Comparison of ENCODE assay signal across 20 cellular contexts in the genomic region with DNA sequence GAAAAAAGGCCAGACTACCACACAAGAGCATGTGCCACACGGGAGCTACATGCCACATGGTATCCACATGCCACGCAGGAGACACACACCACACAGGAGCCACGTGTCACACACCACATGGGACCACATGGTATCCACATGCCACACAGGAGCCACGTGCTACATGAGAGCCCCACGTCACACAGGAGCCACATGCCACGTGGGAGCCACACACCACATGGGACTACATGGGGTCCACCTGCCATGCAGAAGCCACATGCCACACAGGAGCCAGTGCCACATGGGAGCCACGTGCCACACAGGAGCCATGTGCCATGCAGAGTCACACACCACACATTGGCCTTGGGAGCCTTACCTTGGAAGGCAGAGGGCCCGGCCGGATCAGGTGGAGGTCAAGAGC.
"Had no signal": no experiment of that assay in that cellular context is flagged by ENCODE, and none has a peak within 500 bp of the region (broad histone marks: within the 10 kb centered on the region; RNA-seq: fewer than 3 reads in every experiment).

No MANE protein-coding gene starts in this region.

- H3K4me3 ChIP-seq: dorsolateral prefrontal cortex, hepatocyte, prostate gland, right atrium auricular region, skin epidermis, thoracic aorta had no signal

- H3K27ac ChIP-seq: dorsolateral prefrontal cortex, epithelial cell of prostate, hepatocyte, prostate gland, right atrium auricular region, skin epidermis, thoracic aorta had no signal

- H3K4me1 ChIP-seq: prostate gland, right atrium auricular region had no signal

- H3K27ac Mint-ChIP-seq: activated CD4-positive, alpha-beta memory T cell treated with anti-CD3 and anti-CD28 coated beads for 36 hours; activated CD4-positive, alpha-beta T cell treated with anti-CD3 and anti-CD28 coated beads for 36 hours; activated naive CD4-positive, alpha-beta T cell treated with anti-CD3 and anti-CD28 coated beads, Interleukin-2, amount 50 U/mL, for 24 hours; nephron progenitor cell; stimulated activated naive CD8-positive, alpha-beta T cell treated with anti-CD3 and anti-CD28 coated beads, Interleukin-15, amount 100 ng/mL, for 72 hours; T-cell had no signal

- H3K9me3 Mint-ChIP-seq: activated CD4-positive, alpha-beta memory T cell treated with anti-CD3 and anti-CD28 coated beads for 36 hours; activated naive CD4-positive, alpha-beta T cell treated with anti-CD3 and anti-CD28 coated beads, Interleukin-2, amount 50 U/mL, for 24 hours had no signal

- H2AFZ ChIP-seq: hepatocyte had no signal

- H3K9ac ChIP-seq: SK-N-SH had no signal

- H3K36me3 Mint-ChIP-seq: activated CD4-positive, alpha-beta memory T cell treated with anti-CD3 and anti-CD28 coated beads for 36 hours; activated naive CD4-positive, alpha-beta T cell treated with anti-CD3 and anti-CD28 coated beads, Interleukin-2, amount 50 U/mL, for 24 hours; T-cell had no signal

- DNase-seq: activated CD4-positive, alpha-beta memory T cell treated with anti-CD3 and anti-CD28 coated beads for 36 hours; activated CD4-positive, alpha-beta T cell treated with anti-CD3 and anti-CD28 coated beads for 36 hours; activated effector memory CD4-positive, alpha-beta T cell treated with anti-CD3 and anti-CD28 coated beads, Interleukin-2, amount 50 U/mL, for 16 hours; activated T-cell treated with anti-CD3 and anti-CD28 coated beads, Interleukin-2, amount 50 U/mL, for 48 hours; dorsolateral prefrontal cortex; foreskin fibroblast; midbrain; nephron progenitor cell; SK-N-SH; stimulated activated CD4-positive, alpha-beta T cell treated with anti-CD3 and anti-CD28 coated beads, Interleukin-4, amount 100 ng/mL, for 1 hour; stimulated activated naive CD8-positive, alpha-beta T cell treated with anti-CD3 and anti-CD28 coated beads, Interleukin-15, amount 100 ng/mL, for 72 hours; T-cell had no signal

- H3K4me3 Mint-ChIP-seq: activated CD4-positive, alpha-beta memory T cell treated with anti-CD3 and anti-CD28 coated beads for 36 hours; activated CD4-positive, alpha-beta T cell treated with anti-CD3 and anti-CD28 coated beads for 36 hours; activated naive CD4-positive, alpha-beta T cell treated with anti-CD3 and anti-CD28 coated beads, Interleukin-2, amount 50 U/mL, for 24 hours; nephron progenitor cell; stimulated activated naive CD8-positive, alpha-beta T cell treated with anti-CD3 and anti-CD28 coated beads, Interleukin-15, amount 100 ng/mL, for 72 hours; T-cell; WTC11 had no signal

- H3K27me3 ChIP-seq: right atrium auricular region had no signal

- H3K79me2 ChIP-seq: hepatocyte had no signal

- H3K36me3 ChIP-seq: prostate gland, right atrium auricular region, thoracic aorta had no signal

- H3K9me3 ChIP-seq: prostate gland, right atrium auricular region, SK-N-SH, thoracic aorta had no signal

- ATAC-seq: activated CD4-positive, alpha-beta T cell treated with anti-CD3 and anti-CD28 coated beads for 36 hours; stimulated activated naive CD8-positive, alpha-beta T cell treated with anti-CD3 and anti-CD28 coated beads, Interleukin-15, amount 100 ng/mL, for 72 hours; T-cell; WTC11 had no signal

- H3K4me2 ChIP-seq: hepatocyte, SK-N-SH had no signal
